In genomic region chr9:108780949-108781734, GRCh38 we compare ENCODE assay signal across 18 cellular contexts.
DNase-seq lines count a peak whose midpoint lies in the region; ATAC-seq and TF ChIP-seq lines count a peak whose summit lies in the region.
"Had no signal": no experiment of that assay in that cellular context is flagged by ENCODE, and none has a peak within 500 bp of the region (broad histone marks: within the 10 kb centered on the region; RNA-seq: fewer than 3 reads in every experiment).

No MANE protein-coding gene starts in this region.

- TF ChIP-seq CTCF in CD14-positive monocyte (IDR thresholded peaks at IDR 0.05) (no peak), breast epithelium (IDR thresholded peaks at IDR 0.05) (no peak), nephron progenitor cell (IDR thresholded peaks at IDR 0.05) (no peak), BE2C (IDR thresholded peaks at IDR 0.05; ENCODE audit: low read depth, low read length) (no peak)

- peaks cover 0 to 9% (median 4%) of the 10 kb centered on the region in 7 donors for H3K9me3 Mint-ChIP-seq in CD14-positive monocyte
- H3K9me3 Mint-ChIP-seq in nephron progenitor cell = no peaks in the 10 kb centered on the region
- H3K9me3 Mint-ChIP-seq: brain, T-cell had no signal

- H3K27me3 Mint-ChIP-seq in CD14-positive monocyte (ENCODE audit: low read depth in 3 of 3) (peaks cover 2 to 9% (median 3%) of the 10 kb centered on the region in 3 donors), nephron progenitor cell (ENCODE audit: low read depth, poor library complexity) (peaks cover 6% of the 10 kb centered on the region)
- H3K27me3 Mint-ChIP-seq: brain had no signal

- H3K27ac Mint-ChIP-seq in CD14-positive monocyte (peak overlapping the region in 2 of 7 donors; percentile 2 to 30), nephron progenitor cell (peak overlapping the region; percentile 74)
- H3K27ac Mint-ChIP-seq: T-cell had no signal

- H3K4me3 ChIP-seq in breast epithelium (peak overlapping the region in 2 of 3 donors; percentile 5 to 22), BE2C (ENCODE audit: low read depth, low read length) (no peak overlapping the region)

- DNase-seq in CD14-positive monocyte (ENCODE audit: low spot score) = no peak
- DNase-seq in NCI-H2171 (lab: John Stamatoyannopoulos, UW) = peak; percentile 29
- DNase-seq in breast epithelium (ENCODE audit: low spot score in 2 of 2) = no peak
- peak; percentile 12 for DNase-seq in nephron progenitor cell
- no peak for DNase-seq in BE2C
- no peak for DNase-seq in activated gamma-delta T cell (lab: John Stamatoyannopoulos, UW)
- DNase-seq: activated CD4-positive, CD25-positive, alpha-beta regulatory T cell; activated CD8-positive, alpha-beta memory T cell treated with anti-CD3 and anti-CD28 coated beads, Interleukin-2, amount 50 U/mL, for 4 hours; activated naive CD4-positive, alpha-beta T cell treated with anti-CD3 and anti-CD28 coated beads, Interleukin-2, amount 50 U/mL, for 16 hours; effector CD4-positive, alpha-beta T cell; Kasumi-1; NCI-H187 treated with DMSO at 0.1 percent for 48 hours; NCI-H524 treated with DMSO at 0.1 percent for 48 hours; T-cell had no signal

- H3K27me3 ChIP-seq in breast epithelium = peaks cover 0 to 6% of the 10 kb centered on the region in 2 donors
- H3K27me3 ChIP-seq in BE2C = peaks cover 29% of the 10 kb centered on the region
- H3K27me3 ChIP-seq: Peyer's patch had no signal

- no peaks in the 10 kb centered on the region for H3K36me3 ChIP-seq in breast epithelium
- no peaks in the 10 kb centered on the region for H3K36me3 ChIP-seq in BE2C
- H3K36me3 ChIP-seq: Peyer's patch had no signal

- H3K9me3 ChIP-seq in breast epithelium (no peaks in the 10 kb centered on the region), BE2C (no peaks in the 10 kb centered on the region)
- H3K9me3 ChIP-seq: Peyer's patch had no signal

- TF ChIP-seq POLR2A in breast epithelium (IDR thresholded peaks at IDR 0.05) = no peak

- H3K27ac ChIP-seq in breast epithelium = no peak overlapping the region
- H3K27ac ChIP-seq: Peyer's patch had no signal

- H3K4me1 ChIP-seq in breast epithelium (no peaks in the 10 kb centered on the region), BE2C (no peaks in the 10 kb centered on the region)

- H3K4me1 Mint-ChIP-seq in CD14-positive monocyte (peaks cover 63% of the 10 kb centered on the region), nephron progenitor cell (peaks cover 28% of the 10 kb centered on the region)

- H3K36me3 Mint-ChIP-seq in CD14-positive monocyte = no peaks in the 10 kb centered on the region
- no peaks in the 10 kb centered on the region for H3K36me3 Mint-ChIP-seq in nephron progenitor cell (ENCODE audit: low read depth)
- H3K36me3 Mint-ChIP-seq: brain, T-cell had no signal

- H3K4me3 Mint-ChIP-seq in CD14-positive monocyte (peak overlapping the region; percentile 63 to 80), nephron progenitor cell (peak overlapping the region; percentile 39)
- H3K4me3 Mint-ChIP-seq: brain had no signal

- intact Hi-C loops in CD14-positive monocyte (cut with micrococcal nuclease) = no loop called here
- intact Hi-C loops in breast epithelium (cut with DNase I; ENCODE audit: low total_unique reads) = no loop called here

- ATAC-seq in HG02763 (IDR thresholded peaks at IDR 0.05; ENCODE audit: unreplicated experiment) = no peak
- no peak for ATAC-seq in GM18861 (IDR thresholded peaks at IDR 0.05; ENCODE audit: unreplicated experiment)
- ATAC-seq: T-cell had no signal

Comparison
In these comparisons a context has a peak if more than half of its experiments do, and no peak if none do; other contexts are left out.
1. DNase-seq: peak in NCI-H2171 (single experiment) and nephron progenitor cell (single experiment); none in CD14-positive monocyte (single experiment), breast epithelium (0 of 2), BE2C (single experiment) and activated gamma-delta T cell (single experiment).